Comparison of ENCODE assay signal across 9 cellular contexts in the genomic region with DNA sequence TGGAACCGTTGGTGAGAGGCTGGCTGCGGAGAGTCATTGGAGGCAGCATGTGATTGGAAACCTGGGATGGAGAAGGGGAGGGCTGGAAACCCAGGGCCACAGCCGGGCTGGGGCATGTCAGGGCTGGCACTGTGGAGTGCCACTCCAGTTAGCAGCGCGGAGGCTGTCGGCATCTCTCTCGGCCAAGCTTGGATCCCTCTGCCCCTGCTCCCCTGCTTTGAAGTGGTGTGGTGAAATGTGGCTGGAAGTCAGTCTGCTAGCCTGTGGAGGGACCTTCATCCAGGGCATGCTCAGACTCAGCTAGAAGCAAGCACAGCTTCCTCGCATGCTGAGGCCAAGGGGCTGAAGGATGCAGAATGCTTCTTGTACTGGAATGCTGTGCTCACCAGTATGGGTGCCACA. TPM values are rescaled to one million over a fixed set of nuclear protein-coding genes. Genes with fewer than 3 reads are reported as not detected.
A peak's percentile ranks its signal among the peaks of the same experiment; 100 is the strongest.
DNase-seq lines count a peak whose midpoint lies in the region; ATAC-seq lines count a peak whose summit lies in the region.
"Had no signal": no experiment of that assay in that cellular context is flagged by ENCODE, and none has a peak within 500 bp of the region (broad histone marks: within the 10 kb centered on the region; RNA-seq: fewer than 3 reads in every experiment).

No MANE protein-coding gene starts in this region.

- H3K9me3 Mint-ChIP-seq in stimulated activated effector memory CD8-positive, alpha-beta T cell treated with anti-CD3 and anti-CD28 coated beads, Interleukin-12 subunit alpha, Interleukin-12 subunit beta, amount 100 ng/mL, for 72 hours = no peaks in the 10 kb centered on the region

- DNase-seq in DMS79 (lab: John Stamatoyannopoulos, UW) = peak; percentile 80
- DNase-seq in NCI-H510A (lab: John Stamatoyannopoulos, UW) = peak; percentile 68
- peak; percentile 24 for DNase-seq in fibroblast of gingiva (ENCODE audit: low read depth)
- no peak for DNase-seq in sciatic nerve (ENCODE audit: low spot score)
- DNase-seq in stimulated activated effector memory CD8-positive, alpha-beta T cell treated with anti-CD3 and anti-CD28 coated beads, Interleukin-12 subunit alpha, Interleukin-12 subunit beta, amount 100 ng/mL, for 72 hours (ENCODE audit: low spot score in 2 of 2) = no peak
- DNase-seq: activated CD4-positive, alpha-beta T cell treated with anti-CD3 and anti-CD28 coated beads for 1 hour had no signal

- no peak overlapping the region for H3K27ac Mint-ChIP-seq in stimulated activated effector memory CD8-positive, alpha-beta T cell treated with anti-CD3 and anti-CD28 coated beads, Interleukin-12 subunit alpha, Interleukin-12 subunit beta, amount 100 ng/mL, for 72 hours

- no peaks in the 10 kb centered on the region for H3K36me3 Mint-ChIP-seq in stimulated activated effector memory CD8-positive, alpha-beta T cell treated with anti-CD3 and anti-CD28 coated beads, Interleukin-12 subunit alpha, Interleukin-12 subunit beta, amount 100 ng/mL, for 72 hours

- intact Hi-C loops in sciatic nerve (cut with DNase I) = no loop called here

- ATAC-seq in sciatic nerve (peak; percentile 76), HG03439 (IDR thresholded peaks at IDR 0.05; ENCODE audit: unreplicated experiment) (no peak), GM21360 (IDR thresholded peaks at IDR 0.05; ENCODE audit: unreplicated experiment) (no peak), HG02610 (IDR thresholded peaks at IDR 0.05; ENCODE audit: unreplicated experiment) (no peak)
- no peak for ATAC-seq in stimulated activated effector memory CD8-positive, alpha-beta T cell treated with anti-CD3 and anti-CD28 coated beads, Interleukin-12 subunit alpha, Interleukin-12 subunit beta, amount 100 ng/mL, for 72 hours

- H3K4me3 Mint-ChIP-seq in stimulated activated effector memory CD8-positive, alpha-beta T cell treated with anti-CD3 and anti-CD28 coated beads, Interleukin-12 subunit alpha, Interleukin-12 subunit beta, amount 100 ng/mL, for 72 hours = no peak overlapping the region

- H3K4me1 Mint-ChIP-seq in stimulated activated effector memory CD8-positive, alpha-beta T cell treated with anti-CD3 and anti-CD28 coated beads, Interleukin-12 subunit alpha, Interleukin-12 subunit beta, amount 100 ng/mL, for 72 hours = peaks cover 64% of the 10 kb centered on the region

RNA-seq across cellular contexts. Expression of gene SLCO3A1, which starts 13.5 kb away (rescaled TPM):
- total RNA-seq in sciatic nerve = 36.4 TPM

Comparison
In these comparisons a context has a peak if more than half of its experiments do, and no peak if none do; other contexts are left out.
1. DNase-seq: peak in DMS79 (single experiment), NCI-H510A (single experiment) and fibroblast of gingiva (single experiment); none in sciatic nerve (single experiment) and stimulated activated effector memory CD8-positive, alpha-beta T cell treated with anti-CD3 and anti-CD28 coated beads, Interleukin-12 subunit alpha, Interleukin-12 subunit beta, amount 100 ng/mL, for 72 hours (0 of 2).